13 cellular contexts compared by ENCODE assay signal in the genomic region with DNA sequence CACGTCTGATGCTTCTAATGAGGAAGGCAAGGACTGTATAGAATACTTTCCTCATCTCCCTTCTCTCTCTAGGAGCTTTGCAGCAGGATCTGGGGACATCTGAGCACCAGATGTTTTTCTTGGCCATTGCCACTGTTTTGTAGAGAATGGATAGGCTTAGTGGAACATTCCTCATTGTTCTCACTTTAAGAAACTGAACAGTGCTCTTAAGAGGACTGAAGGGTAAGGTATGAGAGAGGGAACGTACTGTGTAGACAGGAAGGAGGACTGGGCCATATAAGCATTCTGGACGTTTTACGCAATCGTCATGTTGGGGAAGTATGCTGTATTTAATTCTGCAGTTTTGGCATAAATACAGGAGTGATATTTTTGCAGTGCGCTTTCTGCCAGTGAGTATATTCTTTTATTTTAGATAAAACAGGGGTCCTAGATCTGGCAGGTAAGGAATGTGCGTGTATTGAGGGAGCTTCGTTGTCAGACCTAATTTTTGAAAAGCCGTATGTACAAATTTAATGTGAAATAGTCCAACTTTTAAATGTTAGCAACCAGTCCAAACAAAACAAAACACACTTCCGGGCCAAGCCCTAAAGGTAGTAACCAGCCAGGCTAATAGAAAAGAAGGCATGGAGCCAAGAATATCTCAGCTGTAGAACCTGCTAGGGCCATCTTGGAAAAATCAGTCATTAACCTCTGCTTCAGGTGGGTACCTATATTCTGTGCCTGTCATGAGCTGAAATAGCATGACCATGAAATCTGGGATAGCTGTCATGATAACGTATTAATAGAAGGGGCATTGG.
DNase-seq lines count a peak whose midpoint lies in the region; ATAC-seq and TF ChIP-seq lines count a peak whose summit lies in the region.
"Had no signal": no experiment of that assay in that cellular context is flagged by ENCODE, and none has a peak within 500 bp of the region (broad histone marks: within the 10 kb centered on the region; RNA-seq: fewer than 3 reads in every experiment).

No MANE protein-coding gene starts in this region.

- peaks cover 20% of the 10 kb centered on the region for H3K4me1 Mint-ChIP-seq in activated CD8-positive, alpha-beta memory T cell treated with anti-CD3 and anti-CD28 coated beads, Interleukin-2, amount 10 ng/mL, durations not matched to agents 7 days and 5 days

- H3K27me3 ChIP-seq in adipocyte (replicated peaks; ENCODE audit: control insufficient read depth, insufficient read depth, low read length), result no peaks in the 10 kb centered on the region
- no peaks in the 10 kb centered on the region for H3K27me3 ChIP-seq in fibroblast of lung (ENCODE audit: control insufficient read depth, insufficient read depth, low read length)
- H3K27me3 ChIP-seq in neutrophil, result no peaks in the 10 kb centered on the region
- H3K27me3 ChIP-seq: Peyer's patch had no signal

- no peaks in the 10 kb centered on the region for H3K9me3 Mint-ChIP-seq in activated CD8-positive, alpha-beta memory T cell treated with anti-CD3 and anti-CD28 coated beads, Interleukin-2, amount 10 ng/mL, durations not matched to agents 7 days and 5 days (ENCODE audit: low read depth)

- H3K9me3 ChIP-seq in adipocyte (ENCODE audit: control insufficient read depth, low read length) (no peaks in the 10 kb centered on the region), fibroblast of lung (ENCODE audit: control insufficient read depth, insufficient read depth, low read depth, low read length) (no peaks in the 10 kb centered on the region), neutrophil (no peaks in the 10 kb centered on the region)
- H3K9me3 ChIP-seq: Peyer's patch had no signal

- CTCF ChIA-PET in activated CD8-positive, alpha-beta memory T cell treated with anti-CD3 and anti-CD28 coated beads, Interleukin-2, amount 10 ng/mL, durations not matched to agents 7 days and 5 days (lab: Charles Lee), result interaction anchor here (0.6 to 1.5 kb wide), 2 partner anchors 144 to 698 kb away, joined by 3 to 7 read pairs; no protein-coding TSS in a partner anchor

- H3K9ac ChIP-seq in adipocyte (ENCODE audit: low read length) (no peak overlapping the region), fibroblast of lung (ENCODE audit: insufficient read depth, low read length) (no peak overlapping the region)

- H3K4me3 ChIP-seq in adipocyte (ENCODE audit: low read length) (no peak overlapping the region), fibroblast of lung (replicated peaks in 1 of 4; ENCODE audit: control extremely low read depth in 1 of 4, insufficient read depth in 1 of 4, low read depth in 3 of 4, low read length in 4 of 4) (no peak overlapping the region), neutrophil (ENCODE audit: low read depth in 1 of 2, low read length in 1 of 2) (no peak overlapping the region)
- H3K4me3 ChIP-seq: Peyer's patch had no signal

- no peaks in the 10 kb centered on the region for H3K79me2 ChIP-seq in fibroblast of lung (ENCODE audit: control insufficient read depth, insufficient read depth, low read length)

- no peak overlapping the region for H3K4me3 Mint-ChIP-seq in activated CD8-positive, alpha-beta memory T cell treated with anti-CD3 and anti-CD28 coated beads, Interleukin-2, amount 10 ng/mL, durations not matched to agents 7 days and 5 days

- TF ChIP-seq CTCF in fibroblast of lung (conservative IDR thresholded peaks at IDR 0.05 in 1 of 2, IDR thresholded peaks at IDR 0.05 in 1 of 2; ENCODE audit: low read depth in 1 of 2, low read length in 2 of 2), result no peak
- no peak for TF ChIP-seq CTCF in neutrophil (IDR thresholded peaks at IDR 0.05)

- no peaks in the 10 kb centered on the region for H4K20me1 ChIP-seq in fibroblast of lung (ENCODE audit: control insufficient read depth, extremely low read depth, insufficient read depth, low read length)

- H3K36me3 ChIP-seq in adipocyte (ENCODE audit: control insufficient read depth, insufficient read depth, low read length, severe bottlenecking), result peaks cover 80% of the 10 kb centered on the region
- peaks cover 3% of the 10 kb centered on the region for H3K36me3 ChIP-seq in fibroblast of lung (ENCODE audit: control insufficient read depth, insufficient read depth, low read length)
- peaks cover 96% of the 10 kb centered on the region for H3K36me3 ChIP-seq in neutrophil

- DNase-seq in EL (peak; percentile 37), adipocyte (ENCODE audit: low read depth) (peak; percentile 78), fibroblast of lung (ENCODE audit: low read depth in 2 of 2) (peak; percentile 47 to 65), NCI-H2029 treated with DMSO at 0.1 percent for 48 hours (lab: John Stamatoyannopoulos, UW) (no peak)
- no peak for DNase-seq in activated CD8-positive, alpha-beta memory T cell treated with anti-CD3 and anti-CD28 coated beads, Interleukin-2, amount 10 ng/mL, durations not matched to agents 7 days and 5 days
- DNase-seq: effector CD4-positive, alpha-beta T cell; NCI-H446 treated with DMSO at 0.1 percent for 48 hours; Peyer's patch; retina; T-helper 2 cell had no signal

- H3K4me1 ChIP-seq in adipocyte (ENCODE audit: control insufficient read depth, insufficient read depth, low read length) (peaks cover 21% of the 10 kb centered on the region), fibroblast of lung (ENCODE audit: control insufficient read depth, extremely low read depth, insufficient read depth, low read length) (no peaks in the 10 kb centered on the region), neutrophil (ENCODE audit: control insufficient read depth in 1 of 2, insufficient read depth in 1 of 2, low read depth in 1 of 2, low read length in 1 of 2) (peaks cover 0 to 2% of the 10 kb centered on the region in 2 experiments)
- H3K4me1 ChIP-seq: Peyer's patch had no signal

- no peak overlapping the region for H2AFZ ChIP-seq in fibroblast of lung (ENCODE audit: low read length)

- H3K27me3 Mint-ChIP-seq in activated CD8-positive, alpha-beta memory T cell treated with anti-CD3 and anti-CD28 coated beads, Interleukin-2, amount 10 ng/mL, durations not matched to agents 7 days and 5 days, result no peaks in the 10 kb centered on the region

- H3K36me3 Mint-ChIP-seq in activated CD8-positive, alpha-beta memory T cell treated with anti-CD3 and anti-CD28 coated beads, Interleukin-2, amount 10 ng/mL, durations not matched to agents 7 days and 5 days, result peaks cover 68% of the 10 kb centered on the region

- H3K27ac ChIP-seq in fibroblast of lung (ENCODE audit: insufficient read depth, low read length) (no peak overlapping the region), neutrophil (peak overlapping the region; percentile 21)
- H3K27ac ChIP-seq: Peyer's patch had no signal

- ATAC-seq in HG03159 (IDR thresholded peaks at IDR 0.05; ENCODE audit: unreplicated experiment) (no peak), GM19328 (IDR thresholded peaks at IDR 0.05; ENCODE audit: unreplicated experiment) (no peak)
- ATAC-seq in activated CD8-positive, alpha-beta memory T cell treated with anti-CD3 and anti-CD28 coated beads, Interleukin-2, amount 10 ng/mL, durations not matched to agents 7 days and 5 days, result no peak

- H3K4me2 ChIP-seq in fibroblast of lung (ENCODE audit: extremely low read depth, insufficient read depth, low read length), result no peak overlapping the region

- no peak overlapping the region for H3K27ac Mint-ChIP-seq in activated CD8-positive, alpha-beta memory T cell treated with anti-CD3 and anti-CD28 coated beads, Interleukin-2, amount 10 ng/mL, durations not matched to agents 7 days and 5 days

Comparison
In these comparisons a context has a peak if more than half of its experiments do, and no peak if none do; other contexts are left out.
1. DNase-seq: peak in EL (single experiment), adipocyte (single experiment) and fibroblast of lung (2 of 2); none in NCI-H2029 treated with DMSO at 0.1 percent for 48 hours (single experiment) and activated CD8-positive, alpha-beta memory T cell treated with anti-CD3 and anti-CD28 coated beads, Interleukin-2, amount 10 ng/mL, durations not matched to agents 7 days and 5 days (single experiment).